In the genomic region with DNA sequence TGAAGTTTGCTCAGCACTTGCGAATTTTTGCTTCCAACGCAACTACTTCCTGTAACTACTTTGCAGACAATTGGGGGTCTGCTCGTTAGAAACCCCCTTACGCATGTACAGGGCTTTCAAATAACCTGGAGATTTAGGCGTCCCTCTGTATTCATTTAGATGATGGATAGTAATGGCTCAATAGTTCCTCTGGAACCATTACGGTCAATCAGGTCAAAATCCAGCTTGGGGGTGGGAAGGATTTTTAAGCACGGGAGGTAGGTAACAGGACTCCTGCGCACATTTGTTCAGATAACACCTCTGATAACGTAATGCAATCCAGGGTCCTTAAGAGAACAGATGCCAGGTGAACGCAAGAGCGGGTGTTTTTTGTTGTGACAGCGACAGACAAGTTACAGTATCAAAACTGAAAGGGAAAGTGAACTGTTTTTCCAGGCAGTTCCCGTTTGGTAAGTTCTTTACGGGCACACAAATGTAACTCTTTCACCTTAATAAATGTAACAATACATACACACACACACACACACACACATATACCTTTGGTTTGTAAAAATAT, we compare ENCODE assay signal across 8 cellular contexts.
DNase-seq lines count a peak whose midpoint lies in the region; ATAC-seq lines count a peak whose summit lies in the region.

No MANE protein-coding gene starts in this region.

- H3K9ac ChIP-seq in mucosa of stomach (ENCODE audit: low read length): peak overlapping the region; percentile 48

- no peaks in the 10 kb centered on the region for H3K9me3 Mint-ChIP-seq in central memory CD8-positive, alpha-beta T cell

- no peaks in the 10 kb centered on the region for H3K9me3 ChIP-seq in mucosa of stomach (ENCODE audit: control insufficient read depth, low read length)

- peaks cover 44% of the 10 kb centered on the region for H3K27me3 Mint-ChIP-seq in central memory CD8-positive, alpha-beta T cell

- peaks cover 21% of the 10 kb centered on the region for H3K4me1 ChIP-seq in mucosa of stomach (ENCODE audit: control insufficient read depth, insufficient read depth, low read length)

- peak overlapping the region; percentile 88 for H3K27ac Mint-ChIP-seq in central memory CD8-positive, alpha-beta T cell (ENCODE audit: low read depth)

- peaks cover 56% of the 10 kb centered on the region for H3K27me3 ChIP-seq in mucosa of stomach (ENCODE audit: control insufficient read depth, insufficient read depth, low read length)

- peaks cover 9% of the 10 kb centered on the region for H3K36me3 Mint-ChIP-seq in central memory CD8-positive, alpha-beta T cell (ENCODE audit: insufficient read depth)

- no peaks in the 10 kb centered on the region for H3K36me3 ChIP-seq in mucosa of stomach (ENCODE audit: control insufficient read depth, insufficient read depth, low read length)

- peak overlapping the region; percentile 58 for H3K4me3 ChIP-seq in mucosa of stomach (ENCODE audit: low read length)

- H3K4me3 Mint-ChIP-seq in central memory CD8-positive, alpha-beta T cell: peak overlapping the region; percentile 95

- peak; percentile 53 for ATAC-seq in central memory CD8-positive, alpha-beta T cell (replicated peaks; ENCODE audit: extremely low read depth, poor library complexity, severe bottlenecking)
- ATAC-seq in HG02623 (IDR thresholded peaks at IDR 0.05; ENCODE audit: unreplicated experiment): no peak

- H3K4me1 Mint-ChIP-seq in central memory CD8-positive, alpha-beta T cell: peaks cover 43% of the 10 kb centered on the region

- DNase-seq in activated effector memory CD4-positive, alpha-beta T cell treated with anti-CD3 and anti-CD28 coated beads, Interleukin-2, amount 50 U/mL, for 16 hours: peak; percentile 62
- no peak for DNase-seq in activated effector memory CD4-positive, alpha-beta T cell treated with Interleukin-2 at 50 U/mL for 16 hours
- DNase-seq in NCI-H510A treated with DMSO at 0.1 percent for 48 hours (lab: John Stamatoyannopoulos, UW) (peak; percentile 70), HPDE6-E6E7 (ENCODE audit: extremely low spot score) (no peak), HUDEP-2 (lab: John Stamatoyannopoulos, UW; ENCODE audit: unreplicated experiment in 76 of 76) (no peak)
- DNase-seq in central memory CD8-positive, alpha-beta T cell (ENCODE audit: low spot score in 2 of 2): no peak

Comparison
In these comparisons a context has a peak if more than half of its experiments do, and no peak if none do; other contexts are left out.
1. DNase-seq: peak in activated effector memory CD4-positive, alpha-beta T cell treated with anti-CD3 and anti-CD28 coated beads, Interleukin-2, amount 50 U/mL, for 16 hours (single experiment) and NCI-H510A treated with DMSO at 0.1 percent for 48 hours (single experiment); none in activated effector memory CD4-positive, alpha-beta T cell treated with Interleukin-2 at 50 U/mL for 16 hours (single experiment), central memory CD8-positive, alpha-beta T cell (0 of 2), HPDE6-E6E7 (single experiment) and HUDEP-2 (0 of 76).